40 cellular contexts compared by ENCODE assay signal in the genomic region with DNA sequence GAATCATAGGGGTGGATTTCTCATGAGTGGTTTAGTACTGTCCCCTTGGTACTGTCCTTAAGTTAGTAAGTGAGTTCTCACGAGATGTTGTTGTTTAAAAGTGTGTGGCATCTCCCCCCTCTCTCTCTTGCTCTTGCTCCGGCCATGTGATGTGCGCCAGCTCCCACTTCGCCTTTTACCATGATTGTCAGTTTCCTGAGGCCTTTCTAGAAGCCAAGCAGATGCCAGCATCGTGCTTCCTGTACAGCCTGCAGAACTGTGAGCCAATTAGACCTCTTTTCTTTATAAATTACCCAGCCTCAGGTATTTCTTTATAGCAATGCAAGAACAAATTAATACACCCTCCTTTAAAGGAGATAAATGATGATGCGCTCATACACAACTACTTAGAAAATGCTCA. TPM values are rescaled to one million over a fixed set of nuclear protein-coding genes. Genes with fewer than 3 reads are reported as not detected.
"Had no signal": no experiment of that assay in that cellular context is flagged by ENCODE, and none has a peak within 500 bp of the region (broad histone marks: within the 10 kb centered on the region; RNA-seq: fewer than 3 reads in every experiment).

No MANE protein-coding gene starts in this region.

- H3K4me1 Mint-ChIP-seq: activated CD4-positive, alpha-beta T cell treated with anti-CD3 and anti-CD28 coated beads, Interleukin-2, amount 10 ng/mL, durations not matched to agents 24 days and 14 days; activated naive CD8-positive, alpha-beta T cell treated with anti-CD3 and anti-CD28 coated beads for 36 hours; activated T-helper 17 cell treated with anti-CD3 and anti-CD28 coated beads, Interleukin-2, amount 50 U/mL, for 72 hours; central memory CD8-positive, alpha-beta T cell had no signal

- H3K27me3 ChIP-seq: adrenal gland, body of pancreas, brain microvascular endothelial cell, breast epithelium, cardiac muscle cell had no signal

- H3K9me3 Mint-ChIP-seq: activated B cell treated with CpG ODN at 0.5 μM for 24 hours; activated CD4-positive, alpha-beta memory T cell treated with anti-CD3 and anti-CD28 coated beads for 36 hours; activated CD4-positive, alpha-beta T cell treated with anti-CD3 and anti-CD28 coated beads, Interleukin-2, amount 10 ng/mL, durations not matched to agents 24 days and 14 days; activated CD8-positive, alpha-beta T cell treated with anti-CD3 and anti-CD28 coated beads for 36 hours; activated naive CD4-positive, alpha-beta T cell treated with anti-CD3 and anti-CD28 coated beads for 36 hours; activated naive CD4-positive, alpha-beta T cell treated with anti-CD3 and anti-CD28 coated beads, Interleukin-2, amount 50 U/mL, for 72 hours; activated naive CD8-positive, alpha-beta T cell treated with anti-CD3 and anti-CD28 coated beads for 36 hours; activated T-cell treated with anti-CD3 and anti-CD28 coated beads, Interleukin-2, amount 50 U/mL, for 4 hours; activated T-cell treated with anti-CD3 and anti-CD28 coated beads, Interleukin-2, amount 50 U/mL, for 72 hours; activated T-helper 1 cell treated with anti-CD3 and anti-CD28 coated beads, Interleukin-12 subunit alpha, Interleukin-12 subunit beta, Interleukin-2, Interleukin-4 antibody, amounts not matched to agents 30 ng/mL and 10 ng/mL and 1 ng/mL, durations not matched to agents 14 hours and 24 hours and 36 hours; activated T-helper 17 cell treated with anti-CD3 and anti-CD28 coated beads, Interleukin-2, amount 50 U/mL, for 72 hours; central memory CD8-positive, alpha-beta T cell; T-helper 1 cell treated with Interleukin-12 subunit alpha and Interleukin-12 subunit beta and Interleukin-4 antibody, amounts not matched to agents 30 μg/mL and 1 μg/mL, for 36 hours; T-helper 2 cell treated with Interferon-gamma antibody and Interleukin-4, amounts not matched to agents 5 μg/mL and 100 μg/mL, for 36 hours had no signal

- ATAC-seq: activated CD8-positive, alpha-beta T cell treated with anti-CD3 and anti-CD28 coated beads for 36 hours; activated naive CD4-positive, alpha-beta T cell treated with anti-CD3 and anti-CD28 coated beads, Interleukin-2, amount 50 U/mL, for 72 hours; activated T-cell treated with anti-CD3 and anti-CD28 coated beads, Interleukin-2, amount 50 U/mL, for 4 hours; activated T-cell treated with anti-CD3 and anti-CD28 coated beads, Interleukin-2, amount 50 U/mL, for 72 hours; activated T-helper 17 cell treated with anti-CD3 and anti-CD28 coated beads, Interleukin-2, amount 50 U/mL, for 72 hours; body of pancreas had no signal

- H3K4me3 Mint-ChIP-seq: activated B cell treated with CpG ODN at 0.5 μM for 24 hours; activated CD4-positive, alpha-beta memory T cell treated with anti-CD3 and anti-CD28 coated beads for 36 hours; activated CD4-positive, alpha-beta T cell treated with anti-CD3 and anti-CD28 coated beads, Interleukin-2, amount 10 ng/mL, durations not matched to agents 24 days and 14 days; activated CD8-positive, alpha-beta T cell treated with anti-CD3 and anti-CD28 coated beads for 36 hours; activated naive CD4-positive, alpha-beta T cell treated with anti-CD3 and anti-CD28 coated beads for 36 hours; activated naive CD8-positive, alpha-beta T cell treated with anti-CD3 and anti-CD28 coated beads for 36 hours; activated T-cell treated with anti-CD3 and anti-CD28 coated beads, Interleukin-2, amount 50 U/mL, for 4 hours; activated T-cell treated with anti-CD3 and anti-CD28 coated beads, Interleukin-2, amount 50 U/mL, for 72 hours; activated T-helper 1 cell treated with anti-CD3 and anti-CD28 coated beads, Interleukin-12 subunit alpha, Interleukin-12 subunit beta, Interleukin-2, Interleukin-4 antibody, amounts not matched to agents 30 ng/mL and 10 ng/mL and 1 ng/mL, durations not matched to agents 14 hours and 24 hours and 36 hours; activated T-helper 17 cell treated with anti-CD3 and anti-CD28 coated beads, Interleukin-2, amount 50 U/mL, for 72 hours; central memory CD8-positive, alpha-beta T cell; T-helper 1 cell treated with Interleukin-12 subunit alpha and Interleukin-12 subunit beta and Interleukin-4 antibody, amounts not matched to agents 30 μg/mL and 1 μg/mL, for 36 hours; T-helper 2 cell treated with Interferon-gamma antibody and Interleukin-4, amounts not matched to agents 5 μg/mL and 100 μg/mL, for 36 hours had no signal

- DNase-seq: activated B cell treated with CpG ODN at 0.5 μM for 24 hours; activated CD4-positive, alpha-beta memory T cell treated with anti-CD3 and anti-CD28 coated beads for 36 hours; activated CD4-positive, alpha-beta T cell treated with anti-CD3 and anti-CD28 coated beads for 4 hours; activated CD4-positive, alpha-beta T cell treated with anti-CD3 and anti-CD28 coated beads, Interleukin-2, amount 10 ng/mL, durations not matched to agents 24 days and 14 days; activated CD4-positive, alpha-beta T cell treated with anti-CD3 and anti-CD28 coated beads, Interleukin-2, amount 50 U/mL, for 1 hour; activated CD4-positive, alpha-beta T cell treated with anti-CD3 and anti-CD28 coated beads, Interleukin-2, amount 50 U/mL, for 4 hours; activated CD4-positive, CD25-positive, alpha-beta regulatory T cell treated with anti-CD3 and anti-CD28 coated beads, Interleukin-2, amount 50 U/mL, for 72 hours; activated CD8-positive, alpha-beta memory T cell treated with anti-CD3 and anti-CD28 coated beads, Interleukin-2, amount 50 U/mL, for 4 hours; activated CD8-positive, alpha-beta T cell treated with anti-CD3 and anti-CD28 coated beads for 36 hours; activated effector memory CD4-positive, alpha-beta T cell treated with anti-CD3 and anti-CD28 coated beads, Interleukin-2, amount 50 U/mL, for 16 hours; activated gamma-delta T cell treated with Interleukin-2 at 50 U/mL for 16 hours; activated naive CD4-positive, alpha-beta T cell; activated naive CD4-positive, alpha-beta T cell treated with anti-CD3 and anti-CD28 coated beads for 36 hours; activated naive CD4-positive, alpha-beta T cell treated with anti-CD3 and anti-CD28 coated beads, Interleukin-2, amount 50 U/mL, for 16 hours; activated naive CD8-positive, alpha-beta T cell treated with anti-CD3 and anti-CD28 coated beads for 36 hours; activated T-cell treated with anti-CD3 and anti-CD28 coated beads for 4 hours; activated T-cell treated with anti-CD3 and anti-CD28 coated beads, Interleukin-2, amount 50 U/mL, for 1 hour; activated T-cell treated with anti-CD3 and anti-CD28 coated beads, Interleukin-2, amount 50 U/mL, for 4 hours; activated T-cell treated with anti-CD3 and anti-CD28 coated beads, Interleukin-2, amount 50 U/mL, for 72 hours; adrenal gland; amniotic stem cell; aorta; body of pancreas; brain microvascular endothelial cell; caudate nucleus; SW 1271; T-helper 1 cell; T-helper 2 cell; T-helper 9 cell had no signal

- H3K27ac Mint-ChIP-seq: activated B cell treated with CpG ODN at 0.5 μM for 24 hours; activated CD4-positive, alpha-beta memory T cell treated with anti-CD3 and anti-CD28 coated beads for 36 hours; activated CD4-positive, alpha-beta T cell treated with anti-CD3 and anti-CD28 coated beads, Interleukin-2, amount 10 ng/mL, durations not matched to agents 24 days and 14 days; activated CD8-positive, alpha-beta T cell treated with anti-CD3 and anti-CD28 coated beads for 36 hours; activated naive CD4-positive, alpha-beta T cell treated with anti-CD3 and anti-CD28 coated beads for 36 hours; activated naive CD4-positive, alpha-beta T cell treated with anti-CD3 and anti-CD28 coated beads, Interleukin-2, amount 50 U/mL, for 72 hours; activated naive CD8-positive, alpha-beta T cell treated with anti-CD3 and anti-CD28 coated beads for 36 hours; activated T-cell treated with anti-CD3 and anti-CD28 coated beads, Interleukin-2, amount 50 U/mL, for 72 hours; activated T-helper 1 cell treated with anti-CD3 and anti-CD28 coated beads, Interleukin-12 subunit alpha, Interleukin-12 subunit beta, Interleukin-2, Interleukin-4 antibody, amounts not matched to agents 30 ng/mL and 10 ng/mL and 1 ng/mL, durations not matched to agents 14 hours and 24 hours and 36 hours; activated T-helper 17 cell treated with anti-CD3 and anti-CD28 coated beads, Interleukin-2, amount 50 U/mL, for 72 hours; T-helper 1 cell treated with Interleukin-12 subunit alpha and Interleukin-12 subunit beta and Interleukin-4 antibody, amounts not matched to agents 30 μg/mL and 1 μg/mL, for 36 hours; T-helper 2 cell treated with Interferon-gamma antibody and Interleukin-4, amounts not matched to agents 5 μg/mL and 100 μg/mL, for 36 hours had no signal

- H3K36me3 ChIP-seq: adrenal gland, brain microvascular endothelial cell, breast epithelium, cardiac muscle cell had no signal

- FAIRE-seq: astrocyte, TTC549 had no signal

- H3K36me3 Mint-ChIP-seq: activated CD4-positive, alpha-beta memory T cell treated with anti-CD3 and anti-CD28 coated beads for 36 hours; activated naive CD4-positive, alpha-beta T cell treated with anti-CD3 and anti-CD28 coated beads, Interleukin-2, amount 50 U/mL, for 72 hours; activated naive CD8-positive, alpha-beta T cell treated with anti-CD3 and anti-CD28 coated beads for 36 hours had no signal

- H3K4me3 ChIP-seq: adrenal gland, body of pancreas, breast epithelium, cardiac muscle cell had no signal

RNA-seq across cellular contexts. Expression of gene NACA2, which starts 50.1 kb away (rescaled TPM):
- total RNA-seq: activated B cell treated with CpG ODN at 0.5 μM for 24 hours; activated CD4-positive, alpha-beta memory T cell treated with anti-CD3 and anti-CD28 coated beads for 36 hours; activated CD4-positive, alpha-beta T cell treated with anti-CD3 and anti-CD28 coated beads, Interleukin-2, amount 10 ng/mL, durations not matched to agents 24 days and 14 days; activated CD8-positive, alpha-beta memory T cell treated with anti-CD3 and anti-CD28 coated beads for 36 hours; activated CD8-positive, alpha-beta T cell treated with anti-CD3 and anti-CD28 coated beads for 36 hours; activated naive CD4-positive, alpha-beta T cell treated with anti-CD3 and anti-CD28 coated beads for 36 hours; activated naive CD4-positive, alpha-beta T cell treated with anti-CD3 and anti-CD28 coated beads, Interleukin-2, amount 50 U/mL, for 72 hours; activated naive CD8-positive, alpha-beta T cell treated with anti-CD3 and anti-CD28 coated beads for 36 hours; activated T-cell treated with anti-CD3 and anti-CD28 coated beads, Interleukin-2, amount 50 U/mL, for 4 hours; activated T-cell treated with anti-CD3 and anti-CD28 coated beads, Interleukin-2, amount 50 U/mL, for 72 hours; activated T-helper 17 cell treated with anti-CD3 and anti-CD28 coated beads, Interleukin-2, amount 50 U/mL, for 72 hours; adrenal gland; aorta; astrocyte; breast epithelium; cardiac muscle cell had no signal
